In genomic region chr12:91562476-91562875, GRCh38 we compare ENCODE assay signal across 14 cellular contexts.
DNase-seq lines count a peak whose midpoint lies in the region; ATAC-seq and TF ChIP-seq lines count a peak whose summit lies in the region.
"Had no signal": no experiment of that assay in that cellular context is flagged by ENCODE, and none has a peak within 500 bp of the region (broad histone marks: within the 10 kb centered on the region; RNA-seq: fewer than 3 reads in every experiment).

No MANE protein-coding gene starts in this region.

- POLR2A ChIA-PET in T-cell (lab: Charles Lee) = interaction anchor here in 1 of 2 donors (0.6 kb wide), 1 partner anchor 12 kb away, joined by 3 read pairs; no protein-coding TSS in a partner anchor

- intact Hi-C loops in mucosa of descending colon (cut with DNase I, micrococcal nuclease) = no loop called here

- peaks cover 21 to 39% (median 27%) of the 10 kb centered on the region in 3 donors for H3K4me1 Mint-ChIP-seq in T-cell

- H3K4me3 Mint-ChIP-seq in T-cell = peak overlapping the region; percentile 48 to 63 (median 49)

- H3K36me3 ChIP-seq in mucosa of descending colon (ENCODE audit: low read depth) = no peaks in the 10 kb centered on the region

- CTCF ChIA-PET in T-cell (lab: Charles Lee) = interaction anchor here (0.7 to 0.9 kb wide), 2 partner anchors 15 to 101 kb away, joined by 3 read pairs; no protein-coding TSS in a partner anchor

- TF ChIP-seq CTCF in mucosa of descending colon (IDR thresholded peaks at IDR 0.05) = no peak

- peaks cover 6% of the 10 kb centered on the region for H3K36me3 Mint-ChIP-seq in T-cell

- DNase-seq in activated CD4-positive, CD25-positive, alpha-beta regulatory T cell (lab: John Stamatoyannopoulos, UW) = no peak
- DNase-seq in T-cell (peak in 5 of 34 experiments; percentile 4 to 14 (median 9)), mucosa of descending colon (no peak), DMS79 treated with DMSO at 0.1 percent for 48 hours (lab: John Stamatoyannopoulos, UW) (no peak)
- DNase-seq: activated CD4-positive, CD25-positive, alpha-beta regulatory T cell treated with anti-CD3 and anti-CD28 coated beads, Interleukin-2, amount 50 U/mL, for 72 hours; body of pancreas; foreskin melanocyte; GF-D8; midbrain had no signal

- peaks cover 12 to 18% (median 15%) of the 10 kb centered on the region in 3 donors for H3K9me3 Mint-ChIP-seq in T-cell

- H3K27ac Mint-ChIP-seq in T-cell = peak overlapping the region; percentile 64 to 84

- peak; percentile 76 to 78 for ATAC-seq in activated CD4-positive, CD25-positive, alpha-beta regulatory T cell treated with anti-CD3 and anti-CD28 coated beads, Interleukin-2, amount 50 U/mL, for 24 hours
- ATAC-seq in GM21717 (IDR thresholded peaks at IDR 0.05; ENCODE audit: unreplicated experiment) = peak; percentile 95
- ATAC-seq in T-cell (replicated peaks in 1 of 4) = peak; percentile 68 to 85 (median 72)
- ATAC-seq in mucosa of descending colon = peak; percentile 16
- no peak for ATAC-seq in GM18517 (IDR thresholded peaks at IDR 0.05; ENCODE audit: unreplicated experiment)
- no peak for ATAC-seq in GM18858 (IDR thresholded peaks at IDR 0.05; ENCODE audit: unreplicated experiment)
- ATAC-seq: body of pancreas, Panc1 had no signal

- H3K9me3 ChIP-seq in mucosa of descending colon = no peaks in the 10 kb centered on the region
- H3K9me3 ChIP-seq: body of pancreas had no signal

- H3K27me3 Mint-ChIP-seq in T-cell = no peaks in the 10 kb centered on the region

- H3K4me1 ChIP-seq in mucosa of descending colon (ENCODE audit: low read depth) = no peaks in the 10 kb centered on the region

- no peak overlapping the region for H3K4me3 ChIP-seq in mucosa of descending colon
- H3K4me3 ChIP-seq: body of pancreas had no signal

Comparison
In these comparisons a context has a peak if more than half of its experiments do, and no peak if none do; other contexts are left out.
1. ATAC-seq: peak in activated CD4-positive, CD25-positive, alpha-beta regulatory T cell treated with anti-CD3 and anti-CD28 coated beads, Interleukin-2, amount 50 U/mL, for 24 hours (2 of 2), GM21717 (single experiment), T-cell (4 of 4) and mucosa of descending colon (single experiment); none in GM18517 (single experiment) and GM18858 (single experiment).